ENCODE assay signal across 1 cellular context in genomic region chr18:32470713-32471633, GRCh38.
A peak's percentile ranks its signal among the peaks of the same experiment; 100 is the strongest.
TF ChIP-seq lines count a peak whose summit lies in the region.

Gene GAREM1 (minus strand): TSS chr18:32470882. CDS start chr18:32470428, 454 bp downstream.

TF ChIP-seq in SK-N-SH, 30 proteins besides CTCF, POLR2A, EP300 and RAD21 (continued from another document):
- TF ChIP-seq IRF3 (IDR thresholded peaks at IDR 0.05; ENCODE audit: low read depth, low read length) (no peak), MAX (IDR thresholded peaks at IDR 0.05; ENCODE audit: low read depth) (peak; percentile 64), MXI1 (IDR thresholded peaks at IDR 0.05; ENCODE audit: low read depth, low read length) (peak; percentile 55), RFX5 (IDR thresholded peaks at IDR 0.05; ENCODE audit: low read length) (no peak)
